1 cellular context compared by ENCODE assay signal in genomic region chr17:81392909-81393654, GRCh38.
TF ChIP-seq lines count a peak whose summit lies in the region.

No MANE protein-coding gene starts in this region.

TF ChIP-seq in K562, 482 proteins besides CTCF, POLR2A, EP300 and RAD21 (continued from another document):
- TF ChIP-seq HMG20A (CRISPR knock-in tag; conservative IDR thresholded peaks at IDR 0.05) (no peak), MEIS2 (IDR thresholded peaks at IDR 0.05; ENCODE audit: partially characterized antibody) (no peak), HINFP (tag; conservative IDR thresholded peaks at IDR 0.05; ENCODE audit: low read depth) (no peak), FOXA1 (IDR thresholded peaks at IDR 0.05; ENCODE audit: borderline replicate concordance) (no peak), HLTF (IDR thresholded peaks at IDR 0.05) (no peak), MAFK (IDR thresholded peaks at IDR 0.05; ENCODE audit: low read length) (no peak), MGA (IDR thresholded peaks at IDR 0.05) (peak; percentile 49; the same call in 1 of the 2 replicates), ZSCAN29 (IDR thresholded peaks at IDR 0.05) (no peak), COPS2 (conservative IDR thresholded peaks at IDR 0.05) (no peak), THRA (IDR thresholded peaks at IDR 0.05) (no peak), IFI16 (CRISPR knock-in tag; IDR thresholded peaks at IDR 0.05) (no peak), RBM34 (IDR thresholded peaks at IDR 0.05; ENCODE audit: borderline replicate concordance, insufficient read depth, low read length) (no peak), E2F6 (IDR thresholded peaks at IDR 0.05; ENCODE audit: borderline replicate concordance in 1 of 2, extremely low read depth in 1 of 2, insufficient read depth in 1 of 2, insufficient read length in 1 of 2, low read depth in 1 of 2, low read length in 1 of 2, poor library complexity in 1 of 2, severe bottlenecking in 1 of 2) (peak in 1 of 2 experiments; percentile 79), ZBTB8A (IDR thresholded peaks at IDR 0.05; ENCODE audit: partially characterized antibody) (no peak), CBX2 (IDR thresholded peaks at IDR 0.05; ENCODE audit: insufficient read depth, low read length, poor library complexity, severe bottlenecking) (no peak), HIVEP1 (CRISPR knock-in tag; IDR thresholded peaks at IDR 0.05) (no peak), SLC30A9 (CRISPR knock-in tag; IDR thresholded peaks at IDR 0.05) (no peak), ZFPM2 (CRISPR knock-in tag; IDR thresholded peaks at IDR 0.05) (no peak), PHF8 (IDR thresholded peaks at IDR 0.05; ENCODE audit: borderline replicate concordance, low read length) (no peak), SAFB (IDR thresholded peaks at IDR 0.05; ENCODE audit: borderline replicate concordance, low read depth, low read length) (peak; percentile 40; the same call in 1 of the 2 replicates), TCF7L2 (IDR thresholded peaks at IDR 0.05; ENCODE audit: low read depth, low read length) (no peak), L3MBTL2 (IDR thresholded peaks at IDR 0.05) (peak; percentile 71), CHD1 (IDR thresholded peaks at IDR 0.05; ENCODE audit: low read length) (peak; percentile 56), TGIF2 (CRISPR knock-in tag; IDR thresholded peaks at IDR 0.05) (no peak), GABPB1 (CRISPR knock-in tag; IDR thresholded peaks at IDR 0.05) (0 out of 2 replicates have a peak, but pooled peaks have one; percentile 30)
